11 cellular contexts compared by ENCODE assay signal in genomic region chr20:17646901-17647301, GRCh38. TPM values are rescaled to one million over a fixed set of nuclear protein-coding genes. Genes with fewer than 3 reads are reported as not detected.
DNase-seq lines count a peak whose midpoint lies in the region; ATAC-seq and TF ChIP-seq lines count a peak whose summit lies in the region.
"Had no signal": no experiment of that assay in that cellular context is flagged by ENCODE, and none has a peak within 500 bp of the region (broad histone marks: within the 10 kb centered on the region; RNA-seq: fewer than 3 reads in every experiment).

No MANE protein-coding gene starts in this region.

- H3K4me3 ChIP-seq in OCI-LY7 (ENCODE audit: low read depth, low read length, poor library complexity, severe bottlenecking) (no peak overlapping the region), right cardiac atrium (ENCODE audit: low read length) (no peak overlapping the region)

- H2AFZ ChIP-seq in OCI-LY7 (ENCODE audit: low read length), result no peak overlapping the region

- no peak for TF ChIP-seq CTCF in OCI-LY7 (conservative IDR thresholded peaks at IDR 0.05; ENCODE audit: low read length)
- TF ChIP-seq CTCF in type B pancreatic cell (conservative IDR thresholded peaks at IDR 0.05), result no peak

- peak; percentile 20 for ATAC-seq in activated CD8-positive, alpha-beta memory T cell treated with anti-CD3 and anti-CD28 coated beads, Interleukin-2, amount 10 ng/mL, durations not matched to agents 7 days and 5 days
- ATAC-seq in right cardiac atrium, result no peak
- no peak for ATAC-seq in HG03196 (IDR thresholded peaks at IDR 0.05; ENCODE audit: unreplicated experiment)
- no peak for ATAC-seq in HG02759 (IDR thresholded peaks at IDR 0.05; ENCODE audit: unreplicated experiment)

- intact Hi-C loops in OCI-LY7 (cut with micrococcal nuclease; ENCODE audit: unreplicated experiment) (loop anchor here (1.0 kb wide), 1 partner anchor 201 kb away; no protein-coding TSS in a partner anchor), right cardiac atrium (cut with DNase I) (no loop called here)

- H3K36me3 ChIP-seq in OCI-LY7 (ENCODE audit: insufficient read depth, low read length), result no peaks in the 10 kb centered on the region

- no peak overlapping the region for H3K27ac Mint-ChIP-seq in activated CD8-positive, alpha-beta memory T cell treated with anti-CD3 and anti-CD28 coated beads, Interleukin-2, amount 10 ng/mL, durations not matched to agents 7 days and 5 days
- peak overlapping the region; percentile 56 for H3K27ac Mint-ChIP-seq in type B pancreatic cell

- WGBS in right cardiac atrium, result 60% methylated on average over 6 of the region's 6 CpGs

- no peaks in the 10 kb centered on the region for H3K36me3 Mint-ChIP-seq in activated CD8-positive, alpha-beta memory T cell treated with anti-CD3 and anti-CD28 coated beads, Interleukin-2, amount 10 ng/mL, durations not matched to agents 7 days and 5 days
- no peaks in the 10 kb centered on the region for H3K36me3 Mint-ChIP-seq in type B pancreatic cell
- H3K36me3 Mint-ChIP-seq: naive B cell had no signal

- no peak overlapping the region for H3K4me3 Mint-ChIP-seq in activated CD8-positive, alpha-beta memory T cell treated with anti-CD3 and anti-CD28 coated beads, Interleukin-2, amount 10 ng/mL, durations not matched to agents 7 days and 5 days
- no peak overlapping the region for H3K4me3 Mint-ChIP-seq in type B pancreatic cell

- H3K9me3 ChIP-seq in OCI-LY7 (ENCODE audit: low read length), result no peaks in the 10 kb centered on the region
- no peaks in the 10 kb centered on the region for H3K9me3 ChIP-seq in right cardiac atrium (ENCODE audit: control insufficient read depth, low read length)

- H3K4me1 ChIP-seq in OCI-LY7 (ENCODE audit: insufficient read depth, low read length, poor library complexity, severe bottlenecking) (peaks cover 75% of the 10 kb centered on the region), right cardiac atrium (ENCODE audit: control insufficient read depth, insufficient read depth, low read length) (peaks cover 44% of the 10 kb centered on the region)

- no peak overlapping the region for H3K4me2 ChIP-seq in OCI-LY7 (ENCODE audit: low read length)

- POLR2A ChIA-PET in OCI-LY7 (lab: Charles Lee), result interaction anchor here (1.4 kb wide), 1 partner anchor 76 kb away, joined by 3 read pairs; no protein-coding TSS in a partner anchor

- no peaks in the 10 kb centered on the region for H4K20me1 ChIP-seq in OCI-LY7 (ENCODE audit: insufficient read depth, low read length)

- BruUV-seq in OCI-LY7 (replicated peaks; lab: Mats Ljungman, UMichigan), result no TSS peak

- no peaks in the 10 kb centered on the region for H3K79me2 ChIP-seq in OCI-LY7 (ENCODE audit: insufficient read depth, low read depth, low read length)

- peak overlapping the region; percentile 76 for H3K27ac ChIP-seq in OCI-LY7 (ENCODE audit: low read depth, low read length, poor library complexity, severe bottlenecking)
- peak overlapping the region; percentile 86 for H3K27ac ChIP-seq in right cardiac atrium (ENCODE audit: low read length)

- H3K27me3 Mint-ChIP-seq in activated CD8-positive, alpha-beta memory T cell treated with anti-CD3 and anti-CD28 coated beads, Interleukin-2, amount 10 ng/mL, durations not matched to agents 7 days and 5 days, result no peaks in the 10 kb centered on the region
- H3K27me3 Mint-ChIP-seq in type B pancreatic cell, result no peaks in the 10 kb centered on the region
- H3K27me3 Mint-ChIP-seq: naive B cell had no signal

- H3K27me3 ChIP-seq in right cardiac atrium (ENCODE audit: control insufficient read depth, insufficient read depth), result no peaks in the 10 kb centered on the region

- H3K4me1 Mint-ChIP-seq in activated CD8-positive, alpha-beta memory T cell treated with anti-CD3 and anti-CD28 coated beads, Interleukin-2, amount 10 ng/mL, durations not matched to agents 7 days and 5 days, result peaks cover 16% of the 10 kb centered on the region
- peaks cover 49% of the 10 kb centered on the region for H3K4me1 Mint-ChIP-seq in type B pancreatic cell (ENCODE audit: unreplicated experiment)

- H3K9me3 Mint-ChIP-seq in activated CD8-positive, alpha-beta memory T cell treated with anti-CD3 and anti-CD28 coated beads, Interleukin-2, amount 10 ng/mL, durations not matched to agents 7 days and 5 days (ENCODE audit: low read depth), result no peaks in the 10 kb centered on the region
- no peaks in the 10 kb centered on the region for H3K9me3 Mint-ChIP-seq in type B pancreatic cell
- H3K9me3 Mint-ChIP-seq: naive B cell had no signal

- CTCF ChIA-PET in activated CD8-positive, alpha-beta memory T cell treated with anti-CD3 and anti-CD28 coated beads, Interleukin-2, amount 10 ng/mL, durations not matched to agents 7 days and 5 days (lab: Charles Lee), result interaction anchor here (1.3 kb wide), 1 partner anchor 8 kb away, joined by 3 read pairs; no protein-coding TSS in a partner anchor
- CTCF ChIA-PET in OCI-LY7 (lab: Charles Lee; ENCODE audit: unreplicated experiment), result no interaction called here

- no peaks in the 10 kb centered on the region for H3K9me2 ChIP-seq in OCI-LY7 (ENCODE audit: insufficient read depth, low read length)

- DNase-seq in activated CD8-positive, alpha-beta memory T cell treated with anti-CD3 and anti-CD28 coated beads, Interleukin-2, amount 10 ng/mL, durations not matched to agents 7 days and 5 days, result no peak
- no peak for DNase-seq in activated CD8-positive, alpha-beta memory T cell treated with anti-CD3 and anti-CD28 coated beads, Interleukin-2, amount 50 U/mL, for 48 hours
- DNase-seq in OCI-LY7 (ENCODE audit: low spot score), result peak; percentile 35
- DNase-seq in right cardiac atrium, result peak in 1 of 3 donors; percentile 42
- DNase-seq in type B pancreatic cell (ENCODE audit: extremely low spot score, unreplicated experiment), result no peak
- DNase-seq in SW480 (ENCODE audit: low spot score), result no peak
- DNase-seq: Karpas-422; naive B cell; stimulated activated CD4-positive, alpha-beta T cell treated with anti-CD3 and anti-CD28 coated beads, Interleukin-2, amount 100 ng/mL, for 24 hours had no signal

RNA-seq across cellular contexts. Expression of gene RRBP1, which starts 35.1 kb away (rescaled TPM):
- total RNA-seq in activated CD8-positive, alpha-beta memory T cell treated with anti-CD3 and anti-CD28 coated beads, Interleukin-2, amount 10 ng/mL, durations not matched to agents 7 days and 5 days, result 10 to 100 TPM; 55.7 to 59.6 TPM
- 13.6 and 16.8 TPM in 2 replicates for total RNA-seq in OCI-LY7 (2014; rRNA removed; shearing (Covaris generic))
- total RNA-seq in OCI-LY7 (2022), result 41.2 and 46.3 TPM in 2 replicates
- 100 to 1,000 TPM in 1 of 4 donors, 10 to 100 TPM in 3; 49.8 to 120 (median 57.1) TPM for total RNA-seq in right cardiac atrium
- polyA plus RNA-seq in right cardiac atrium, result 38.2 TPM
- total RNA-seq in type B pancreatic cell (ENCODE audit: low replicate concordance), result 161 and 230 TPM in 2 replicates

RNA-seq across cellular contexts. Expression of gene BANF2, which starts 52.9 kb away (rescaled TPM):
- total RNA-seq in activated CD8-positive, alpha-beta memory T cell treated with anti-CD3 and anti-CD28 coated beads, Interleukin-2, amount 10 ng/mL, durations not matched to agents 7 days and 5 days, result not detected
- total RNA-seq in OCI-LY7 (2014; rRNA removed; shearing (Covaris generic)), result not detected in 2 replicates
- total RNA-seq in OCI-LY7 (2022), result not detected in 2 replicates
- not detected for total RNA-seq in right cardiac atrium
- not detected for polyA plus RNA-seq in right cardiac atrium
- total RNA-seq in type B pancreatic cell (ENCODE audit: low replicate concordance), result not detected in 2 replicates
